In genomic region chr11:2402106-2402505, GRCh38 we compare ENCODE assay signal across 9 cellular contexts. TPM values are rescaled to one million over a fixed set of nuclear protein-coding genes. Genes with fewer than 3 reads are reported as not detected.
DNase-seq lines count a peak whose midpoint lies in the region; ATAC-seq and TF ChIP-seq lines count a peak whose summit lies in the region.
"Had no signal": no experiment of that assay in that cellular context is flagged by ENCODE, and none has a peak within 500 bp of the region (broad histone marks: within the 10 kb centered on the region; RNA-seq: fewer than 3 reads in every experiment).

No MANE protein-coding gene starts in this region.

- no peaks in the 10 kb centered on the region for H3K27me3 ChIP-seq in ACC112 (ENCODE audit: insufficient read depth, low read length)

- CTCF ChIA-PET in HEK293 (lab: Yijun Ruan, JAX) = interaction anchor here (0.6 to 4.2 kb wide), 6 partner anchors 18 to 1569 kb away, joined by 3 to 29 read pairs (median 4); partner anchors contain the start of gene CD151

- no peaks in the 10 kb centered on the region for H3K27me3 Mint-ChIP-seq in activated T-helper 2 cell treated with anti-CD3 and anti-CD28 coated beads, Interferon-gamma antibody, Interleukin-2, Interleukin-4, amounts not matched to agents 10 μg/mL and 5 μg/mL and 100 μg/mL, durations not matched to agents 14 hours and 24 hours and 36 hours (ENCODE audit: low read depth)
- peaks cover 6 to 15% (median 11%) of the 10 kb centered on the region in 3 donors for H3K27me3 Mint-ChIP-seq in immature natural killer cell (ENCODE audit: low read depth in 3 of 3)

- H3K79me2 ChIP-seq in ACC112 (ENCODE audit: control insufficient read depth, insufficient read depth, low read length, unreplicated experiment) = peaks cover 20% of the 10 kb centered on the region

- intact Hi-C loops in activated T-helper 2 cell treated with anti-CD3 and anti-CD28 coated beads, Interferon-gamma antibody, Interleukin-2, Interleukin-4, amounts not matched to agents 10 μg/mL and 5 μg/mL and 100 μg/mL, durations not matched to agents 14 hours and 24 hours and 36 hours (cut with micrococcal nuclease) = loop anchor here (5.0 to 10.0 kb wide), 3 partner anchors 205 to 1395 kb away; partner anchors contain the start of genes BRSK2 and NUP98

- H3K4me3 ChIP-seq in ACC112 (ENCODE audit: low read depth, low read length) = peak overlapping the region; percentile 98
- H3K4me3 ChIP-seq in HEK293 (ENCODE audit: low read depth, low read length) = peak overlapping the region; percentile 99; the same call in 1 of the 2 replicates

- H3K4me3 Mint-ChIP-seq in activated T-helper 2 cell treated with anti-CD3 and anti-CD28 coated beads, Interferon-gamma antibody, Interleukin-2, Interleukin-4, amounts not matched to agents 10 μg/mL and 5 μg/mL and 100 μg/mL, durations not matched to agents 14 hours and 24 hours and 36 hours (ENCODE audit: low read depth) = peak overlapping the region; percentile 95
- peak overlapping the region in 4 of 5 donors; percentile 49 to 93 (median 92) for H3K4me3 Mint-ChIP-seq in immature natural killer cell

- H3K4me1 ChIP-seq in ACC112 (ENCODE audit: control insufficient read depth, insufficient read depth, low read length, unreplicated experiment) (peaks cover 19% of the 10 kb centered on the region), HEK293 (ENCODE audit: control insufficient read depth, insufficient read depth, low read length) (no peaks in the 10 kb centered on the region)

- H3K27ac Mint-ChIP-seq in activated T-helper 2 cell treated with anti-CD3 and anti-CD28 coated beads, Interferon-gamma antibody, Interleukin-2, Interleukin-4, amounts not matched to agents 10 μg/mL and 5 μg/mL and 100 μg/mL, durations not matched to agents 14 hours and 24 hours and 36 hours = no peak overlapping the region
- H3K27ac Mint-ChIP-seq in immature natural killer cell = peak overlapping the region in 2 of 6 donors; percentile 22 to 29

- DNase-seq in activated T-helper 2 cell treated with anti-CD3 and anti-CD28 coated beads, Interferon-gamma antibody, Interleukin-2, Interleukin-4, amounts not matched to agents 10 μg/mL and 5 μg/mL and 100 μg/mL, durations not matched to agents 14 hours and 24 hours and 36 hours (ENCODE audit: low spot score) = no peak
- DNase-seq in immature natural killer cell (no peak), mesenteric fat pad (ENCODE audit: low spot score) (no peak)
- no peak for DNase-seq in stimulated activated CD4-positive, alpha-beta T cell treated with anti-CD3 and anti-CD28 coated beads, Interleukin-4, amount 100 ng/mL, for 4 hours
- DNase-seq: NCI-H1092 treated with DMSO at 0.1 percent for 48 hours had no signal

- no peak for TF ChIP-seq CTCF in HEK293 (tag by site-specific recombination; IDR thresholded peaks at IDR 0.05)

- H3K36me3 ChIP-seq in ACC112 (ENCODE audit: insufficient read depth, low read length) = 0 out of 2 replicates have a peak, but pooled peaks cover 5% of the 10 kb centered on the region
- H3K36me3 ChIP-seq in HEK293 (ENCODE audit: control insufficient read depth in 2 of 2, insufficient read depth in 1 of 2, low read length in 2 of 2) = peaks cover 0 to 40% of the 10 kb centered on the region in 2 experiments; a peak in 1 of 3 replicates

- peaks cover 8% of the 10 kb centered on the region for H3K4me1 Mint-ChIP-seq in activated T-helper 2 cell treated with anti-CD3 and anti-CD28 coated beads, Interferon-gamma antibody, Interleukin-2, Interleukin-4, amounts not matched to agents 10 μg/mL and 5 μg/mL and 100 μg/mL, durations not matched to agents 14 hours and 24 hours and 36 hours (ENCODE audit: low read depth)
- H3K4me1 Mint-ChIP-seq in immature natural killer cell = peaks cover 20 to 24% of the 10 kb centered on the region in 2 donors

- H3K36me3 Mint-ChIP-seq in activated T-helper 2 cell treated with anti-CD3 and anti-CD28 coated beads, Interferon-gamma antibody, Interleukin-2, Interleukin-4, amounts not matched to agents 10 μg/mL and 5 μg/mL and 100 μg/mL, durations not matched to agents 14 hours and 24 hours and 36 hours (ENCODE audit: low read depth) = peaks cover 20% of the 10 kb centered on the region
- peaks cover 2 to 9% (median 5%) of the 10 kb centered on the region in 3 donors for H3K36me3 Mint-ChIP-seq in immature natural killer cell

- POLR2A ChIA-PET in HEK293 (lab: Yijun Ruan, JAX) = interaction anchor here (3.3 kb wide), 1 partner anchor 25 kb away, joined by 64 read pairs; the partner anchor contains the start of gene CD81

- no peaks in the 10 kb centered on the region for H3K9me3 Mint-ChIP-seq in activated T-helper 2 cell treated with anti-CD3 and anti-CD28 coated beads, Interferon-gamma antibody, Interleukin-2, Interleukin-4, amounts not matched to agents 10 μg/mL and 5 μg/mL and 100 μg/mL, durations not matched to agents 14 hours and 24 hours and 36 hours
- H3K9me3 Mint-ChIP-seq in immature natural killer cell = no peaks in the 10 kb centered on the region

- H3K9me3 ChIP-seq in HEK293 (ENCODE audit: control insufficient read depth, insufficient read depth, low read depth, low read length) = no peaks in the 10 kb centered on the region

- no peak for ATAC-seq in HG03039 (IDR thresholded peaks at IDR 0.05; ENCODE audit: unreplicated experiment)
- ATAC-seq in GM21390 (IDR thresholded peaks at IDR 0.05; ENCODE audit: unreplicated experiment) = no peak

- H3K27ac ChIP-seq in ACC112 (ENCODE audit: low read depth, low read length) (no peak overlapping the region), HEK293 (ENCODE audit: extremely low read depth, low read depth, low read length) (no peak overlapping the region)

- no peak overlapping the region for H2AFZ ChIP-seq in ACC112 (ENCODE audit: low read length, unreplicated experiment)

TF ChIP-seq in HEK293, 187 proteins besides CTCF, POLR2A, EP300 and RAD21 (continues in another document):
- TF ChIP-seq ZNF555 (tag by site-specific recombination; conservative IDR thresholded peaks at IDR 0.05) (no peak), GLI2 (tag by site-specific recombination; IDR thresholded peaks at IDR 0.05; ENCODE audit: borderline replicate concordance, low read depth) (no peak), IKZF3 (tag by site-specific recombination; IDR thresholded peaks at IDR 0.05) (no peak), ZNF248 (tag by site-specific recombination; IDR thresholded peaks at IDR 0.05) (no peak), PRDM2 (tag by site-specific recombination; IDR thresholded peaks at IDR 0.05; ENCODE audit: borderline replicate concordance) (no peak)

RNA-seq across cellular contexts. Expression of gene TSSC4, which starts 1.6 kb away (rescaled TPM):
- 46.6 and 48.9 TPM in 2 replicates for total RNA-seq in activated T-helper 2 cell treated with anti-CD3 and anti-CD28 coated beads, Interferon-gamma antibody, Interleukin-2, Interleukin-4, amounts not matched to agents 10 μg/mL and 5 μg/mL and 100 μg/mL, durations not matched to agents 14 hours and 24 hours and 36 hours
- polyA plus RNA-seq in immature natural killer cell = 100 to 1,000 TPM in 2 of 3 donors, 10 to 100 TPM in 1; 87.7 to 111 (median 108) TPM
- 55.2 TPM for total RNA-seq in mesenteric fat pad

RNA-seq across cellular contexts. Expression of gene CD81, which starts 25.0 kb away (rescaled TPM):
- 211 and 219 TPM in 2 replicates for total RNA-seq in activated T-helper 2 cell treated with anti-CD3 and anti-CD28 coated beads, Interferon-gamma antibody, Interleukin-2, Interleukin-4, amounts not matched to agents 10 μg/mL and 5 μg/mL and 100 μg/mL, durations not matched to agents 14 hours and 24 hours and 36 hours
- polyA plus RNA-seq in immature natural killer cell = 10 to 100 TPM; 33.1 to 56.9 (median 49.7) TPM
- 723 TPM for total RNA-seq in mesenteric fat pad

RNA-seq across cellular contexts. Expression of gene TRPM5, which starts 42.2 kb away (rescaled TPM):
- total RNA-seq in activated T-helper 2 cell treated with anti-CD3 and anti-CD28 coated beads, Interferon-gamma antibody, Interleukin-2, Interleukin-4, amounts not matched to agents 10 μg/mL and 5 μg/mL and 100 μg/mL, durations not matched to agents 14 hours and 24 hours and 36 hours = not detected in 2 replicates
- polyA plus RNA-seq in immature natural killer cell = not detected
- not detected for total RNA-seq in mesenteric fat pad

RNA-seq across cellular contexts. Expression of gene KCNQ1, which starts 42.7 kb away (rescaled TPM):
- 3.4 and 4.0 TPM in 2 replicates for total RNA-seq in activated T-helper 2 cell treated with anti-CD3 and anti-CD28 coated beads, Interferon-gamma antibody, Interleukin-2, Interleukin-4, amounts not matched to agents 10 μg/mL and 5 μg/mL and 100 μg/mL, durations not matched to agents 14 hours and 24 hours and 36 hours
- 1 to 10 TPM in 1 of 3 donors, under 1 TPM in 2; 0.13 to 1.1 (median 0.73) TPM for polyA plus RNA-seq in immature natural killer cell
- total RNA-seq in mesenteric fat pad = 10.7 TPM
